In genomic region chr7:106717254-106717996, GRCh38 we compare ENCODE assay signal across 11 cellular contexts. TPM values are rescaled to one million over a fixed set of nuclear protein-coding genes. Genes with fewer than 3 reads are reported as not detected.
A peak's percentile ranks its signal among the peaks of the same experiment; 100 is the strongest.
DNase-seq lines count a peak whose midpoint lies in the region; ATAC-seq, FAIRE-seq and TF ChIP-seq lines count a peak whose summit lies in the region.
"Had no signal": no experiment of that assay in that cellular context is flagged by ENCODE, and none has a peak within 500 bp of the region (broad histone marks: within the 10 kb centered on the region; RNA-seq: fewer than 3 reads in every experiment).

No MANE protein-coding gene starts in this region.

- no peaks in the 10 kb centered on the region for H3K27me3 ChIP-seq in SK-N-SH (ENCODE audit: insufficient read depth)
- no peaks in the 10 kb centered on the region for H3K27me3 ChIP-seq in left lung

- TF ChIP-seq CTCF in A549 (IDR thresholded peaks at IDR 0.05) (no peak), SK-N-SH (IDR thresholded peaks at IDR 0.05) (no peak), left lung (IDR thresholded peaks at IDR 0.05) (no peak)

- H2AFZ ChIP-seq in SK-N-SH (ENCODE audit: low read depth) = peak overlapping the region; percentile 20; the same call in 1 of the 2 replicates

- H4K20me1 ChIP-seq in SK-N-SH (ENCODE audit: insufficient read depth) = no peaks in the 10 kb centered on the region

- 84% methylated on average over 1 of the region's 1 CpG for WGBS in A549 (ENCODE audit: missing lambda C conversion rate)
- 45% methylated on average over 1 of the region's 1 CpG for WGBS in SK-N-SH (ENCODE audit: low lambda C conversion rate)

- peak overlapping the region; percentile 49 for H3K9ac ChIP-seq in SK-N-SH

- TF ChIP-seq RAD21 in A549 (conservative IDR thresholded peaks at IDR 0.05 in 1 of 2, IDR thresholded peaks at IDR 0.05 in 1 of 2) = no peak
- no peak for TF ChIP-seq RAD21 in SK-N-SH (IDR thresholded peaks at IDR 0.05; ENCODE audit: low read length)

- intact Hi-C loops in left lung (cut with DNase I) = no loop called here

- H3K36me3 ChIP-seq in SK-N-SH (replicated peaks in 1 of 2; ENCODE audit: control insufficient read depth in 1 of 2, insufficient read depth in 2 of 2, low read length in 1 of 2) (no peaks in the 10 kb centered on the region), left lung (no peaks in the 10 kb centered on the region)
- H3K36me3 ChIP-seq: WERI-Rb-1 had no signal

- TF ChIP-seq EP300 in A549 (IDR thresholded peaks at IDR 0.05) (no peak), SK-N-SH (IDR thresholded peaks at IDR 0.05; ENCODE audit: borderline replicate concordance in 1 of 2, low read depth in 1 of 2, low read length in 1 of 2) (no peak)

- no peaks in the 10 kb centered on the region for H3K9me3 ChIP-seq in A549
- H3K9me3 ChIP-seq in SK-N-SH = no peaks in the 10 kb centered on the region
- no peaks in the 10 kb centered on the region for H3K9me3 ChIP-seq in left lung

- H3K4me3 ChIP-seq in A549 (no peak overlapping the region), SK-N-SH (ENCODE audit: low read depth in 2 of 2, low read length in 1 of 2) (no peak overlapping the region), left lung (no peak overlapping the region)

- 0 out of 2 replicates have a peak, but pooled peaks cover 4% of the 10 kb centered on the region for H3K79me2 ChIP-seq in SK-N-SH (ENCODE audit: insufficient read depth)

- TF ChIP-seq POLR2A in A549 (IDR thresholded peaks at IDR 0.05; ENCODE audit: low read length) = no peak

- H3K9me2 ChIP-seq in SK-N-SH = no peaks in the 10 kb centered on the region

- H3K4me1 ChIP-seq in A549 = peaks cover 13% of the 10 kb centered on the region
- peaks cover 2 to 31% of the 10 kb centered on the region in 2 experiments; a peak in 3 of 4 replicates for H3K4me1 ChIP-seq in SK-N-SH (ENCODE audit: control insufficient read depth in 1 of 2, insufficient read depth in 2 of 2, low read depth in 1 of 2, low read length in 1 of 2)
- peaks cover 9 to 30% of the 10 kb centered on the region in 2 donors for H3K4me1 ChIP-seq in left lung

- POLR2A ChIA-PET in A549 (lab: Yijun Ruan, JAX) = no interaction called here
- POLR2A ChIA-PET in SK-N-SH (lab: Yijun Ruan, JAX) = no interaction called here

- DNase-seq in A549 (ENCODE audit: low read depth in 1 of 2, low spot score in 1 of 2) (no peak), SK-N-SH (no peak), left lung (no peak), NCI-H446 treated with DMSO at 0.1 percent for 48 hours (lab: John Stamatoyannopoulos, UW) (no peak), SHP77 (lab: John Stamatoyannopoulos, UW) (no peak)
- DNase-seq: NCI-H1436, WERI-Rb-1 had no signal

- ATAC-seq in A549 (no peak), HG02973 (IDR thresholded peaks at IDR 0.05; ENCODE audit: unreplicated experiment) (peak; percentile 11), left lung (peak; percentile 70), GM18867 (IDR thresholded peaks at IDR 0.05; ENCODE audit: unreplicated experiment) (no peak), HG02981 (IDR thresholded peaks at IDR 0.05; ENCODE audit: unreplicated experiment) (no peak)

- no peak for FAIRE-seq in A549 (lab: Jason Lieb, UNC)
- FAIRE-seq: H1 had no signal

- H3F3A ChIP-seq in SK-N-SH (replicated peaks; ENCODE audit: insufficient read depth) = peaks cover 26% of the 10 kb centered on the region

- H3K27ac ChIP-seq in A549 = peak overlapping the region in 1 of 2 experiments; percentile 62; a peak in 4 of 6 replicates
- H3K27ac ChIP-seq in SK-N-SH (ENCODE audit: low read depth in 2 of 2, low read length in 1 of 2) = peak overlapping the region; percentile 95 to 96
- peak overlapping the region; percentile 64 to 81 for H3K27ac ChIP-seq in left lung
- H3K27ac ChIP-seq: WERI-Rb-1 had no signal

- CTCF ChIA-PET in A549 (lab: Yijun Ruan, JAX) = interaction anchor here (2.4 to 4.7 kb wide), 3 partner anchors 19 to 58 kb away, joined by 7 to 31 read pairs (median 12); partner anchors contain the start of gene CCDC71L
- CTCF ChIA-PET in SK-N-SH (lab: Yijun Ruan, JAX) = interaction anchor here (0.8 to 1.3 kb wide), 2 partner anchors 57 to 175 kb away, joined by 3 read pairs; partner anchors contain the start of gene CCDC71L

- H3K4me2 ChIP-seq in A549 (peak overlapping the region; percentile 48; the same call in 2 of the 3 replicates), SK-N-SH (peak overlapping the region; percentile 26)

TF ChIP-seq in A549, 52 proteins besides CTCF, POLR2A, EP300 and RAD21 (continues in another document):
- TF ChIP-seq NFE2L2 (conservative IDR thresholded peaks at IDR 0.05; ENCODE audit: low read length) = no peak
- no peak for TF ChIP-seq MYC (IDR thresholded peaks at IDR 0.05; ENCODE audit: borderline replicate concordance, low read length)
- TF ChIP-seq CBX2 (IDR thresholded peaks at IDR 0.05; ENCODE audit: borderline replicate concordance, low read depth) = no peak
- no peak for TF ChIP-seq USF2 (IDR thresholded peaks at IDR 0.05)
- TF ChIP-seq KDM5A (IDR thresholded peaks at IDR 0.05) = no peak
- TF ChIP-seq CEBPB (IDR thresholded peaks at IDR 0.05) = no peak
- no peak for TF ChIP-seq RARB (CRISPR knock-in tag; IDR thresholded peaks at IDR 0.05)
- no peak for TF ChIP-seq ATOH8 (CRISPR knock-in tag; IDR thresholded peaks at IDR 0.05; ENCODE audit: low read depth)
- TF ChIP-seq CHD2 (IDR thresholded peaks at IDR 0.05; ENCODE audit: low read length, partially characterized antibody) = no peak
- no peak for TF ChIP-seq HDAC2 (IDR thresholded peaks at IDR 0.05)
- TF ChIP-seq MAZ (IDR thresholded peaks at IDR 0.05; ENCODE audit: borderline replicate concordance, low read depth, low read length) = no peak

TF ChIP-seq in SK-N-SH, 30 proteins besides CTCF, POLR2A, EP300 and RAD21:
- peak; percentile 86 for TF ChIP-seq PBX3 (IDR thresholded peaks at IDR 0.05)
- TF ChIP-seq RFX5 (IDR thresholded peaks at IDR 0.05; ENCODE audit: low read length) = no peak

RNA-seq across cellular contexts. Expression of gene CCDC71L, which starts 56.5 kb away (rescaled TPM):
- polyA plus RNA-seq in A549 (2011; rRNA removed) (9.9 and 11.4 TPM in 2 replicates), A549 (2017; fragmentation: RNase III; extraction: RNeasy Plus Mini Kit Qiagen cat#74134 plus additional on column Dnase treatment) (7.3 to 9.3 TPM (median 9.1 TPM) in 3 replicates), SK-N-SH (2012; rRNA removed) (25.8 and 30.0 TPM in 2 replicates)
- polyA plus RNA-seq in A549 (2012; cell fraction: cytosol; rRNA removed) = 5.8 and 7.8 TPM in 2 replicates
- 5.2 and 7.0 TPM in 2 replicates for polyA plus RNA-seq in A549 (2012; cell fraction: nucleus; rRNA removed)
- 3.0 and 5.0 TPM in 2 replicates for polyA minus RNA-seq in A549 (2011; rRNA and poly(A)+ RNA removed)
- polyA plus RNA-seq in SK-N-SH (2012; cell fraction: cytosol; rRNA removed) = 27.8 and 31.4 TPM in 2 replicates
- 20.5 and 20.6 TPM in 2 replicates for polyA plus RNA-seq in SK-N-SH (2012; cell fraction: nucleus; rRNA removed)
- total RNA-seq in left lung = 10 to 100 TPM; 20.2 to 27.1 TPM

Comparison
In these comparisons a context has a peak if more than half of its experiments do, and no peak if none do; other contexts are left out.
1. ATAC-seq: peak in HG02973 (single experiment) and left lung (single experiment); none in A549 (0 of 2), GM18867 (single experiment) and HG02981 (single experiment).
2. Of the 12 proteins assayed by ChIP-seq in both A549 and SK-N-SH: peak only in A549: none; only in SK-N-SH: PBX3; in both: none; in neither: 11.